Comparison of ENCODE assay signal across 1 cellular context in the genomic region with DNA sequence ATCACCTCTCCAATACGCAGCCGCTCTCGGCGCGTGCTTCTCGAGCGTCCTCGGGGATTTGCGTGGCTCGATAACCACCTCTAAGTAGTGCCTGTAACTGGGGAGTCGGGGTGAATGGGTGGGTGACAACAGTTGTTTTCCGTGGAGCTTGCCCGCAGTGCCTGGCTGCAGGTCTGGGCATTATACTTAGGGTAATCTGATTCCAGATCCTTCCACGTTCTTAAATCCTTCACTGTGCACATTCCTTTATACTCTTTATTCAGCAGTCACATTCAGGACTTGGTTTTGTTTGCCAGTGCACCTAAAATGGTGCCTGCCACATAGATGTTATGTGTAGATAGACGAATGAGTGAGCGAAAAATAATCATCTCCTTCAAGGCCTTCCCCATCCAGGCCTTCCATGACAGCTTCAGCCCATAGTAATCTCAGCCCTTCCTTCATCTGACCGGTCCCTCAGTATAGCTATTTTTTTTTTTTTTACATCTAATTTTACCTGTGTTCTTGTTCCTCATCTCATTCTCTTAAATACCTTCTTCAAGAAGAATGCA.
TF ChIP-seq lines count a peak whose summit lies in the region.

No MANE protein-coding gene starts in this region.

TF ChIP-seq in HepG2, 621 proteins besides CTCF, POLR2A, EP300 and RAD21:
- TF ChIP-seq ZNF34 (CRISPR knock-in tag; IDR thresholded peaks at IDR 0.05; ENCODE audit: borderline replicate concordance) (0 out of 2 replicates have a peak, but pooled peaks have one; percentile 8), ZBTB42 (CRISPR knock-in tag; IDR thresholded peaks at IDR 0.05) (0 out of 2 replicates have a peak, but pooled peaks have one; percentile 71), ZNF891 (CRISPR knock-in tag; IDR thresholded peaks at IDR 0.05) (peak; percentile 25; the same call in 1 of the 2 replicates), SALL1 (CRISPR knock-in tag; IDR thresholded peaks at IDR 0.05) (no peak), SKIL (CRISPR knock-in tag; IDR thresholded peaks at IDR 0.05; ENCODE audit: borderline replicate concordance) (0 out of 2 replicates have a peak, but pooled peaks have one; percentile 3), ZNF749 (CRISPR knock-in tag; IDR thresholded peaks at IDR 0.05; ENCODE audit: borderline replicate concordance) (0 out of 2 replicates have a peak, but pooled peaks have one; percentile 25), ZNF781 (CRISPR knock-in tag; IDR thresholded peaks at IDR 0.05; ENCODE audit: borderline replicate concordance, not compliant biosample characterization) (peak; percentile 63), THAP8 (CRISPR knock-in tag; IDR thresholded peaks at IDR 0.05; ENCODE audit: borderline replicate concordance) (0 out of 2 replicates have a peak, but pooled peaks have one; percentile 87), ZFP1 (CRISPR knock-in tag; IDR thresholded peaks at IDR 0.05) (no peak), ZBTB10 (CRISPR knock-in tag; IDR thresholded peaks at IDR 0.05; ENCODE audit: borderline replicate concordance) (peak; percentile 43; the same call in 1 of the 2 replicates), ZNF777 (CRISPR knock-in tag; IDR thresholded peaks at IDR 0.05) (peak; percentile 2; the same call in 1 of the 2 replicates), SPEN (CRISPR knock-in tag; IDR thresholded peaks at IDR 0.05; ENCODE audit: low read depth) (no peak), MIER2 (CRISPR knock-in tag; IDR thresholded peaks at IDR 0.05) (no peak), TAF15 (IDR thresholded peaks at IDR 0.05; ENCODE audit: low read depth, low read length, poor library complexity, severe bottlenecking) (peak; percentile 11), MEF2D (CRISPR knock-in tag; IDR thresholded peaks at IDR 0.05) (0 out of 2 replicates have a peak, but pooled peaks have one; percentile 6)
- TF ChIP-seq, protein P1, sequence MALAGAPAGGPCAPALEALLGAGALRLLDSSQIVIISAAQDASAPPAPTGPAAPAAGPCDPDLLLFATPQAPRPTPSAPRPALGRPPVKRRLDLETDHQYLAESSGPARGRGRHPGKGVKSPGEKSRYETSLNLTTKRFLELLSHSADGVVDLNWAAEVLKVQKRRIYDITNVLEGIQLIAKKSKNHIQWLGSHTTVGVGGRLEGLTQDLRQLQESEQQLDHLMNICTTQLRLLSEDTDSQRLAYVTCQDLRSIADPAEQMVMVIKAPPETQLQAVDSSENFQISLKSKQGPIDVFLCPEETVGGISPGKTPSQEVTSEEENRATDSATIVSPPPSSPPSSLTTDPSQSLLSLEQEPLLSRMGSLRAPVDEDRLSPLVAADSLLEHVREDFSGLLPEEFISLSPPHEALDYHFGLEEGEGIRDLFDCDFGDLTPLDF (CRISPR knock-in tag; IDR thresholded peaks at IDR 0.05) = 0 out of 2 replicates have a peak, but pooled peaks have one; percentile 14
TF ChIP-seq in HepG2: peak in this region for 12.
